ENCODE assay signal across 12 cellular contexts in the genomic region with DNA sequence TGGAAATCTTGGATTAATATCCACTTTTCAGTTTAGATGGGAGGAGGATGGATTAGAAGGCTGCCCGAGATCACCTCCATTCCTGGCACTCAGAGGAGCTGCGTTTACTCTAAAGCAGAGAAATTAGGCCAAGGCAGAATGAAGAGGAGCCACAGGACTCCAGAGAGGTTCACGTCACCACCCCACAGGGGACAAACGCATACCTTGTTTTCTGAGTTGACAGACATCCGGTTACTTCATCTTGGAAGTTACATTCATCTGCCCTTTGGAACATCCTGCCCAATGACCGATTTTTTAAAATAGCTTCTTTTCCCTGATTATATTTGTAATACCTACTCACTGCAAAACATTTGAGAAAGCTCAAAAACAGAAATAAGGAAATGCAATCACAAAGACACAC.
DNase-seq lines count a peak whose midpoint lies in the region; ATAC-seq and TF ChIP-seq lines count a peak whose summit lies in the region.
"Had no signal": no experiment of that assay in that cellular context is flagged by ENCODE, and none has a peak within 500 bp of the region (broad histone marks: within the 10 kb centered on the region; RNA-seq: fewer than 3 reads in every experiment).

No MANE protein-coding gene starts in this region.

- peaks cover 59% of the 10 kb centered on the region for H3K4me1 Mint-ChIP-seq in HFFc6 (ENCODE audit: low read depth)
- no peaks in the 10 kb centered on the region for H3K4me1 Mint-ChIP-seq in natural killer cell
- H3K4me1 Mint-ChIP-seq: B cell had no signal

- peaks cover 12 to 17% of the 10 kb centered on the region in 2 experiments for H3K4me1 ChIP-seq in trophoblast cell (ENCODE audit: control insufficient read depth in 1 of 2, insufficient read depth in 2 of 2, low read length in 2 of 2)

- no peaks in the 10 kb centered on the region for H3K27me3 ChIP-seq in trophoblast cell (ENCODE audit: insufficient read depth, low read length)

- no peak overlapping the region for H3K18ac ChIP-seq in trophoblast cell (ENCODE audit: low read length)

- H3K4me3 Mint-ChIP-seq in HFFc6 (no peak overlapping the region), natural killer cell (no peak overlapping the region)
- H3K4me3 Mint-ChIP-seq: B cell; CD4-positive, alpha-beta T cell had no signal

- ATAC-seq in natural killer cell: no peak
- no peak for ATAC-seq in HG03342 (IDR thresholded peaks at IDR 0.05; ENCODE audit: unreplicated experiment)
- ATAC-seq: GM12878 had no signal

- no CpG with 5 or more reads among the region's 6 CpGs for WGBS in trophoblast cell (ENCODE audit: extremely low coverage, insufficient coverage, insufficient read length)

- no peak overlapping the region for H2BK5ac ChIP-seq in trophoblast cell (ENCODE audit: low read depth, low read length, poor library complexity)

- H3K79me2 ChIP-seq in trophoblast cell (ENCODE audit: control insufficient read depth, insufficient read depth, low read length, poor library complexity): no peaks in the 10 kb centered on the region

- no peak overlapping the region for H3K4me3 ChIP-seq in trophoblast cell (ENCODE audit: low read depth, low read length)
- H3K4me3 ChIP-seq: GM12878 had no signal

- H2BK12ac ChIP-seq in trophoblast cell (ENCODE audit: low read length): peak overlapping the region; percentile 9

- H3K4me2 ChIP-seq in trophoblast cell (ENCODE audit: low read length): no peak overlapping the region

- intact Hi-C loops in natural killer cell (cut with micrococcal nuclease): no loop called here

- H3K27ac ChIP-seq in trophoblast cell (ENCODE audit: low read depth, low read length): no peak overlapping the region

- H3K27ac Mint-ChIP-seq in HFFc6: peak overlapping the region; percentile 92; the same call in 1 of the 2 replicates
- no peak overlapping the region for H3K27ac Mint-ChIP-seq in natural killer cell
- H3K27ac Mint-ChIP-seq: B cell; CD4-positive, alpha-beta T cell had no signal

- peaks cover 15% of the 10 kb centered on the region for H3K79me1 ChIP-seq in trophoblast cell (ENCODE audit: low read length)

- H3K36me3 Mint-ChIP-seq in HFFc6 (ENCODE audit: low read depth) (no peaks in the 10 kb centered on the region), natural killer cell (no peaks in the 10 kb centered on the region)

- H3K9me3 ChIP-seq in trophoblast cell (ENCODE audit: insufficient read depth, low read depth, low read length): no peaks in the 10 kb centered on the region

- TF ChIP-seq CTCF in HFFc6 (IDR thresholded peaks at IDR 0.05) (no peak), natural killer cell (IDR thresholded peaks at IDR 0.05) (no peak)

- in situ Hi-C loops in SK-MEL-5 (cut with HindIII; ENCODE audit: low pct_unique_long_range_greater_than_20kb, low sequenced_read_pairs): no loop called here

- no peak overlapping the region for H2AK5ac ChIP-seq in trophoblast cell (ENCODE audit: low read length)

- H3K36me3 ChIP-seq in trophoblast cell (ENCODE audit: control insufficient read depth in 1 of 2, insufficient read depth in 2 of 2, low read length in 2 of 2): no peaks in the 10 kb centered on the region

- no peak overlapping the region for H3K23ac ChIP-seq in trophoblast cell (ENCODE audit: low read length)

- no peak overlapping the region for H3K9ac ChIP-seq in trophoblast cell (ENCODE audit: low read length)

- H2BK120ac ChIP-seq in trophoblast cell (ENCODE audit: insufficient read depth, low read length, poor library complexity): peak overlapping the region; percentile 29

- H3K27me3 Mint-ChIP-seq in HFFc6 (ENCODE audit: insufficient read depth): no peaks in the 10 kb centered on the region
- H3K27me3 Mint-ChIP-seq in natural killer cell (ENCODE audit: low read depth in 2 of 2): no peaks in the 10 kb centered on the region

- no peak overlapping the region for H3K4ac ChIP-seq in trophoblast cell (ENCODE audit: low read depth, low read length)

- H3K14ac ChIP-seq in trophoblast cell (ENCODE audit: low read length): no peak overlapping the region

- no peak overlapping the region for H4K8ac ChIP-seq in trophoblast cell (ENCODE audit: low read depth, low read length)

- H2AFZ ChIP-seq in trophoblast cell (ENCODE audit: insufficient read depth, low read length, poor library complexity): no peak overlapping the region

- H4K12ac ChIP-seq in trophoblast cell (ENCODE audit: low read depth, low read length): no peak overlapping the region

- H3K9me3 Mint-ChIP-seq in HFFc6 (no peaks in the 10 kb centered on the region), natural killer cell (no peaks in the 10 kb centered on the region)

- DNase-seq in HFFc6 (no peak), SK-MEL-5 (ENCODE audit: low read depth, low spot score) (peak; percentile 35), kidney tubule cell (ENCODE audit: low spot score) (peak; percentile 56), trophoblast cell (no peak), GOT3 (lab: John Stamatoyannopoulos, UW) (no peak), natural killer cell (no peak), 8988T (no peak)
- DNase-seq: CD4-positive, alpha-beta T cell; DMS79 had no signal

- H4K91ac ChIP-seq in trophoblast cell (ENCODE audit: low read depth, low read length): peak overlapping the region; percentile 20

Comparison
In these comparisons a context has a peak if more than half of its experiments do, and no peak if none do; other contexts are left out.
1. DNase-seq: peak in SK-MEL-5 (single experiment) and kidney tubule cell (single experiment); none in HFFc6 (single experiment), trophoblast cell (0 of 2), GOT3 (single experiment), natural killer cell (single experiment) and 8988T (single experiment).